ENCODE assay signal across 1 cellular context in the genomic region with DNA sequence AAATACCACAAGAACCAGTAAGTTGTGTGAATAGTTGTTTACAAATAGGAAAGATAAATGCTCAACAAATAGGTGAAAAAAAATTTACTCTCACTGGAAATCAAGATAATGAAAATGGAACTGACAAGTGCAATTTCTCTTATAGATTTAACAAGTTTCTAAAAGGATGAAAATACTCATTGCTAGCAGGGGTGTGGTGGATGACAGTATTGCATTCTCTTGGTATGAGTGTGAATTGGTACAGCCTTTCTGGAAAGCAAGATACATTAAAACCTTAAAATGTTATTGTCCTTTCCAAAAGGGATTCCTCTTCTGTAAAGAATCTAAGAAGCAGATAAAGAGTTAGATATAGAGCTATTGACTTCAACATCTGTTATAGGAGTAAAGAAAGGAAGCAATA.
TF ChIP-seq lines count a peak whose summit lies in the region.

No MANE protein-coding gene starts in this region.

TF ChIP-seq in GM23338, 12 proteins besides CTCF, POLR2A, EP300 and RAD21 (continued from another document):
- TF ChIP-seq, protein P1, sequence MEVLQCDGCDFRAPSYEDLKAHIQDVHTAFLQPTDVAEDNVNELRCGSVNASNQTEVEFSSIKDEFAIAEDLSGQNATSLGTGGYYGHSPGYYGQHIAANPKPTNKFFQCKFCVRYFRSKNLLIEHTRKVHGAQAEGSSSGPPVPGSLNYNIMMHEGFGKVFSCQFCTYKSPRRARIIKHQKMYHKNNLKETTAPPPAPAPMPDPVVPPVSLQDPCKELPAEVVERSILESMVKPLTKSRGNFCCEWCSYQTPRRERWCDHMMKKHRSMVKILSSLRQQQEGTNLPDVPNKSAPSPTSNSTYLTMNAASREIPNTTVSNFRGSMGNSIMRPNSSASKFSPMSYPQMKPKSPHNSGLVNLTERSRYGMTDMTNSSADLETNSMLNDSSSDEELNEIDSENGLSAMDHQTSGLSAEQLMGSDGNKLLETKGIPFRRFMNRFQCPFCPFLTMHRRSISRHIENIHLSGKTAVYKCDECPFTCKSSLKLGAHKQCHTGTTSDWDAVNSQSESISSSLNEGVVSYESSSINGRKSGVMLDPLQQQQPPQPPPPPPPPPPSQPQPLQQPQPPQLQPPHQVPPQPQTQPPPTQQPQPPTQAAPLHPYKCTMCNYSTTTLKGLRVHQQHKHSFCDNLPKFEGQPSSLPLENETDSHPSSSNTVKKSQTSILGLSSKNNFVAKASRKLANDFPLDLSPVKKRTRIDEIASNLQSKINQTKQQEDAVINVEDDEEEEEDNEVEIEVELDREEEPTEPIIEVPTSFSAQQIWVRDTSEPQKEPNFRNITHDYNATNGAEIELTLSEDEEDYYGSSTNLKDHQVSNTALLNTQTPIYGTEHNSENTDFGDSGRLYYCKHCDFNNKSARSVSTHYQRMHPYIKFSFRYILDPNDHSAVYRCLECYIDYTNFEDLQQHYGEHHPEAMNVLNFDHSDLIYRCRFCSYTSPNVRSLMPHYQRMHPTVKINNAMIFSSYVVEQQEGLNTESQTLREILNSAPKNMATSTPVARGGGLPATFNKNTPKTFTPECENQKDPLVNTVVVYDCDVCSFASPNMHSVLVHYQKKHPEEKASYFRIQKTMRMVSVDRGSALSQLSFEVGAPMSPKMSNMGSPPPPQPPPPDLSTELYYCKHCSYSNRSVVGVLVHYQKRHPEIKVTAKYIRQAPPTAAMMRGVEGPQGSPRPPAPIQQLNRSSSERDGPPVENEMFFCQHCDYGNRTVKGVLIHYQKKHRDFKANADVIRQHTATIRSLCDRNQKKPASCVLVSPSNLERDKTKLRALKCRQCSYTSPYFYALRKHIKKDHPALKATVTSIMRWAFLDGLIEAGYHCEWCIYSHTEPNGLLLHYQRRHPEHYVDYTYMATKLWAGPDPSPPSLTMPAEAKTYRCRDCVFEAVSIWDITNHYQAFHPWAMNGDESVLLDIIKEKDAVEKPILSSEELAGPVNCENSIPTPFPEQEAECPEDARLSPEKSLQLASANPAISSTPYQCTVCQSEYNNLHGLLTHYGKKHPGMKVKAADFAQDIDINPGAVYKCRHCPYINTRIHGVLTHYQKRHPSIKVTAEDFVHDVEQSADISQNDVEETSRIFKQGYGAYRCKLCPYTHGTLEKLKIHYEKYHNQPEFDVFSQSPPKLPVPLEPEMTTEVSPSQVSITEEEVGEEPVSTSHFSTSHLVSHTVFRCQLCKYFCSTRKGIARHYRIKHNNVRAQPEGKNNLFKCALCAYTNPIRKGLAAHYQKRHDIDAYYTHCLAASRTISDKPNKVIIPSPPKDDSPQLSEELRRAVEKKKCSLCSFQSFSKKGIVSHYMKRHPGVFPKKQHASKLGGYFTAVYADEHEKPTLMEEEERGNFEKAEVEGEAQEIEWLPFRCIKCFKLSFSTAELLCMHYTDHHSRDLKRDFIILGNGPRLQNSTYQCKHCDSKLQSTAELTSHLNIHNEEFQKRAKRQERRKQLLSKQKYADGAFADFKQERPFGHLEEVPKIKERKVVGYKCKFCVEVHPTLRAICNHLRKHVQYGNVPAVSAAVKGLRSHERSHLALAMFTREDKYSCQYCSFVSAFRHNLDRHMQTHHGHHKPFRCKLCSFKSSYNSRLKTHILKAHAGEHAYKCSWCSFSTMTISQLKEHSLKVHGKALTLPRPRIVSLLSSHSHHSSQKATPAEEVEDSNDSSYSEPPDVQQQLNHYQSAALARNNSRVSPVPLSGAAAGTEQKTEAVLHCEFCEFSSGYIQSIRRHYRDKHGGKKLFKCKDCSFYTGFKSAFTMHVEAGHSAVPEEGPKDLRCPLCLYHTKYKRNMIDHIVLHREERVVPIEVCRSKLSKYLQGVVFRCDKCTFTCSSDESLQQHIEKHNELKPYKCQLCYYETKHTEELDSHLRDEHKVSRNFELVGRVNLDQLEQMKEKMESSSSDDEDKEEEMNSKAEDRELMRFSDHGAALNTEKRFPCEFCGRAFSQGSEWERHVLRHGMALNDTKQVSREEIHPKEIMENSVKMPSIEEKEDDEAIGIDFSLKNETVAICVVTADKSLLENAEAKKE (CRISPR knock-in tag; IDR thresholded peaks at IDR 0.05) = no peak
